Comparison of ENCODE assay signal across 32 cellular contexts in genomic region chr21:27026501-27026900, GRCh38. TPM values are rescaled to one million over a fixed set of nuclear protein-coding genes. Genes with fewer than 3 reads are reported as not detected.
DNase-seq lines count a peak whose midpoint lies in the region; FAIRE-seq and TF ChIP-seq lines count a peak whose summit lies in the region.
"Had no signal": no experiment of that assay in that cellular context is flagged by ENCODE, and none has a peak within 500 bp of the region (broad histone marks: within the 10 kb centered on the region; RNA-seq: fewer than 3 reads in every experiment).

No MANE protein-coding gene starts in this region.

- TF ChIP-seq CTCF in bronchial epithelial cell (IDR thresholded peaks at IDR 0.05; ENCODE audit: insufficient read depth, low read length, severe bottlenecking) (no peak), esophagus squamous epithelium (IDR thresholded peaks at IDR 0.05) (no peak), breast epithelium (IDR thresholded peaks at IDR 0.05) (no peak), vagina (IDR thresholded peaks at IDR 0.05) (no peak)

- peak overlapping the region; percentile 48 for H3K4me3 ChIP-seq in HUES6 (ENCODE audit: low read depth, low read length)
- H3K4me3 ChIP-seq in bronchial epithelial cell (ENCODE audit: low read depth, low read length) = no peak overlapping the region
- H3K4me3 ChIP-seq in iPS-20b (ENCODE audit: low read length) = 0 out of 2 replicates have a peak overlapping the region, but pooled peaks have one; percentile 48
- H3K4me3 ChIP-seq in esophagus squamous epithelium = no peak overlapping the region
- no peak overlapping the region for H3K4me3 ChIP-seq in breast epithelium
- no peak overlapping the region for H3K4me3 ChIP-seq in vagina
- H3K4me3 ChIP-seq: GM12878, PC-9, suprapubic skin had no signal

- H3K27me3 ChIP-seq in HUES6 (ENCODE audit: control insufficient read depth, insufficient read depth, low read length) (no peaks in the 10 kb centered on the region), bronchial epithelial cell (ENCODE audit: control insufficient read depth, insufficient read depth, low read length) (no peaks in the 10 kb centered on the region), iPS-20b (ENCODE audit: insufficient read depth, low read length) (no peaks in the 10 kb centered on the region), esophagus squamous epithelium (no peaks in the 10 kb centered on the region), breast epithelium (no peaks in the 10 kb centered on the region), vagina (no peaks in the 10 kb centered on the region)
- H3K27me3 ChIP-seq: suprapubic skin had no signal

- no peak for FAIRE-seq in bronchial epithelial cell (lab: Jason Lieb, UNC)
- FAIRE-seq: A204.1, endometrium, GM12878, TTC549 had no signal

- DNase-seq in Daoy (ENCODE audit: low read depth) = peak; percentile 23
- peak; percentile 7 for DNase-seq in bronchial epithelial cell (ENCODE audit: low read depth)
- DNase-seq in esophagus squamous epithelium (lab: John Stamatoyannopoulos, UW) = no peak
- DNase-seq in cardiac septum (ENCODE audit: low spot score) = no peak
- DNase-seq in breast epithelium (ENCODE audit: low spot score in 2 of 2) = no peak
- DNase-seq in vagina (ENCODE audit: extremely low spot score in 2 of 2) = no peak
- DNase-seq: activated CD4-positive, alpha-beta T cell treated with anti-CD3 and anti-CD28 coated beads for 36 hours; activated naive CD4-positive, alpha-beta T cell treated with Interleukin-2 at 50 U/mL for 16 hours; activated T-cell treated with anti-CD3 and anti-CD28 coated beads, Interleukin-2, amount 50 U/mL, for 4 hours; CD8-positive, alpha-beta memory T cell; DMS153; glutamatergic neuron; immature natural killer cell; left ventricle myocardium superior; NCI-H1105; PC-9; retina; stimulated activated CD4-positive, alpha-beta T cell treated with anti-CD3 and anti-CD28 coated beads, Interleukin-12 subunit alpha, Interleukin-12 subunit beta, amount 100 ng/mL, for 4 hours; stimulated activated CD4-positive, alpha-beta T cell treated with anti-CD3 and anti-CD28 coated beads, Interleukin-4, amount 100 ng/mL, for 24 hours; stimulated activated naive B cell treated with anti-CD40 and anti-IgM and Interleukin-4, amounts not matched to agents 10 μg/mL and 1 μg/mL and 100 μg/mL, for 72 hours; T-helper 1 cell had no signal

- H3K36me3 ChIP-seq in HUES6 (ENCODE audit: control insufficient read depth, insufficient read depth, low read length) (no peaks in the 10 kb centered on the region), bronchial epithelial cell (ENCODE audit: control insufficient read depth, insufficient read depth, low read length) (no peaks in the 10 kb centered on the region), iPS-20b (ENCODE audit: insufficient read depth, low read depth, low read length) (no peaks in the 10 kb centered on the region), esophagus squamous epithelium (no peaks in the 10 kb centered on the region), breast epithelium (no peaks in the 10 kb centered on the region), vagina (no peaks in the 10 kb centered on the region)
- H3K36me3 ChIP-seq: suprapubic skin had no signal

- intact Hi-C loops in esophagus squamous epithelium (cut with DNase I) (no loop called here), cardiac septum (cut with DNase I) (no loop called here), breast epithelium (cut with DNase I; ENCODE audit: low total_unique reads) (no loop called here), vagina (cut with DNase I) (no loop called here)

- H3K9me3 ChIP-seq in HUES6 (ENCODE audit: control insufficient read depth, insufficient read depth, low read depth, low read length) = no peaks in the 10 kb centered on the region
- H3K9me3 ChIP-seq in iPS-20b (ENCODE audit: insufficient read depth, low read depth, low read length) = no peaks in the 10 kb centered on the region
- no peaks in the 10 kb centered on the region for H3K9me3 ChIP-seq in esophagus squamous epithelium
- no peaks in the 10 kb centered on the region for H3K9me3 ChIP-seq in breast epithelium
- no peaks in the 10 kb centered on the region for H3K9me3 ChIP-seq in vagina
- H3K9me3 ChIP-seq: suprapubic skin had no signal

- peak overlapping the region; percentile 93 for H3K27ac ChIP-seq in HUES6 (ENCODE audit: low read depth, low read length)
- H3K27ac ChIP-seq in iPS-20b (ENCODE audit: low read length) = no peak overlapping the region
- no peak overlapping the region for H3K27ac ChIP-seq in esophagus squamous epithelium
- H3K27ac ChIP-seq in breast epithelium = no peak overlapping the region
- H3K27ac ChIP-seq in vagina = no peak overlapping the region
- H3K27ac ChIP-seq: PC-9, suprapubic skin had no signal

- 52 to 67% methylated on average over 1 of the region's 1 CpG for WGBS in esophagus squamous epithelium, 2 donors

- peaks cover 27% of the 10 kb centered on the region for H3K4me1 ChIP-seq in HUES6 (ENCODE audit: control insufficient read depth, insufficient read depth, low read length)
- H3K4me1 ChIP-seq in iPS-20b (ENCODE audit: insufficient read depth, low read length) = peaks cover 26% of the 10 kb centered on the region
- no peaks in the 10 kb centered on the region for H3K4me1 ChIP-seq in esophagus squamous epithelium
- no peaks in the 10 kb centered on the region for H3K4me1 ChIP-seq in breast epithelium
- no peaks in the 10 kb centered on the region for H3K4me1 ChIP-seq in vagina
- H3K4me1 ChIP-seq: suprapubic skin had no signal

- H3K9ac ChIP-seq in HUES6 (ENCODE audit: low read length) (peak overlapping the region; percentile 72), iPS-20b (ENCODE audit: low read depth, low read length) (no peak overlapping the region)

- no peak for TF ChIP-seq POLR2A in esophagus squamous epithelium (IDR thresholded peaks at IDR 0.05)
- TF ChIP-seq POLR2A in breast epithelium (IDR thresholded peaks at IDR 0.05) = no peak
- no peak for TF ChIP-seq POLR2A in vagina (IDR thresholded peaks at IDR 0.05)

RNA-seq across cellular contexts. Expression of gene ADAMTS5, which starts 59.6 kb away (rescaled TPM):
- total RNA-seq in Daoy (2014; rRNA removed; shearing (Covaris generic)) = 2.4 and 3.1 TPM in 2 replicates
- total RNA-seq in bronchial epithelial cell (0.26 TPM in 1 of 2 replicates, not detected in the other), esophagus squamous epithelium (10 to 100 TPM in 2 of 4 donors, 1 to 10 TPM in 2; 1.1 to 24.8 (median 9.1) TPM), cardiac septum (4.0 TPM), breast epithelium (10 to 100 TPM; 14.8 to 89.3 (median 34.4) TPM), vagina (20.4 TPM)
- total RNA-seq: activated CD4-positive, alpha-beta T cell treated with anti-CD3 and anti-CD28 coated beads for 36 hours; activated CD8-positive, alpha-beta memory T cell treated with anti-CD3 and anti-CD28 coated beads for 36 hours; activated T-cell treated with anti-CD3 and anti-CD28 coated beads, Interleukin-2, amount 50 U/mL, for 4 hours; B cell; CD8-positive, alpha-beta memory T cell; GM12878; natural killer cell treated with Interleukin-12 subunit alpha and Interleukin-12 subunit beta and Interleukin-15 and Interleukin-18, amount 100 ng/mL, for 72 hours; NCI-H460; PC-9 had no signal

Comparison
In these comparisons a context has a peak if more than half of its experiments do, and no peak if none do; other contexts are left out.
1. DNase-seq: peak in Daoy (single experiment) and bronchial epithelial cell (single experiment); none in esophagus squamous epithelium (single experiment), cardiac septum (single experiment), breast epithelium (0 of 2) and vagina (0 of 2).
2. H3K4me3 ChIP-seq: peak in HUES6 (single experiment) and iPS-20b (single experiment); none in bronchial epithelial cell (single experiment), esophagus squamous epithelium (0 of 4), breast epithelium (0 of 3) and vagina (0 of 2).